8 cellular contexts compared by ENCODE assay signal in the genomic region with DNA sequence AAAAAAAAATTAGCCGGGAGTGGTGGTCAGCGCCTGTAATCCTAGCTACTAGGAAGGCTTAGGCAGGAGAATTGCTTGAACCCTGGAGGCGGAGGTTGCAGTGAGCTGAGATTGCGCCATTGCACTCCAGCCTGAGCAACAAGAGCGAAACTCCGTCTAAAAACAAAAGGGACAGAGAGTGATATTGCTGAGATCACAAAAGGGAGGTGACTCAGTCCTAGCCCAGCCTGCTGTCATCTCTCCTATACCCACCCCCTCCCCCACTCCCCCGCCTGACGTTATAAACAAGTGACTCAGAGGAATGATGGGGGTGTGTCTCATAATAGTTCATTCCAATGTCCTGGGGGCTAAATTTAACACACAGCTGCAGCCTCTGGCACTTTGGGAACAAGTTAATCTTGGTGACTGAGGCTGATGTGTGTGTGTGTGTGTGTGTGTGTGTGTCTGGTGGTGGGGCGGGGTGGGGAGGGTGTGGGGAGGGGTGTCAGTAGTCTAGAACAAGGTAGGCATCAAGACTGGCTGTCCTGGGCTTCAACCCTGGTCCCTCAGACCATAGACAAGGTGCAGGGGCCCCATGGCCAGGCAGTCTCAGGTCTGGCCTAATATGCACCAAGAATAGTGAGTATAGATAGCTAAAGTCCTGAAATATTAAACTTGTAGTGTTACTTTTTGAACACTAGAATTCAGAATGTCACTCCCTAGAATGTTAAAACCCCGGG. TPM values are rescaled to one million over a fixed set of nuclear protein-coding genes. Genes with fewer than 3 reads are reported as not detected.
DNase-seq lines count a peak whose midpoint lies in the region; TF ChIP-seq lines count a peak whose summit lies in the region.

No MANE protein-coding gene starts in this region.

- H3K27me3 ChIP-seq in skeletal muscle tissue (ENCODE audit: control insufficient read depth in 3 of 3, insufficient read depth in 3 of 3, low read length in 3 of 3), result peaks cover 0 to 6% (median 0%) of the 10 kb centered on the region in 3 donors

- peak overlapping the region; percentile 43 to 97 (median 54) for H3K4me3 ChIP-seq in skeletal muscle tissue (ENCODE audit: low read length in 3 of 3)

- no peaks in the 10 kb centered on the region for H3K9me3 ChIP-seq in skeletal muscle tissue (ENCODE audit: control insufficient read depth in 3 of 3, low read length in 3 of 3)

- peaks cover 21% of the 10 kb centered on the region for H3K4me1 Mint-ChIP-seq in activated T-cell treated with anti-CD3 and anti-CD28 coated beads, Interleukin-2, amount 50 U/mL, for 24 hours (ENCODE audit: low read depth)
- H3K4me1 Mint-ChIP-seq in glutamatergic neuron (ENCODE audit: low read depth, unreplicated experiment), result peaks cover 9% of the 10 kb centered on the region

- no peak overlapping the region for H3K4me3 Mint-ChIP-seq in activated T-cell treated with anti-CD3 and anti-CD28 coated beads, Interleukin-2, amount 50 U/mL, for 24 hours
- no peak overlapping the region for H3K4me3 Mint-ChIP-seq in glutamatergic neuron (ENCODE audit: unreplicated experiment)

- H3K36me3 ChIP-seq in skeletal muscle tissue (ENCODE audit: control insufficient read depth in 3 of 3, insufficient read depth in 3 of 3, low read length in 3 of 3), result peaks cover 0 to 29% (median 8%) of the 10 kb centered on the region in 3 donors

- H3K9ac ChIP-seq in skeletal muscle tissue (ENCODE audit: low read depth in 1 of 3, low read length in 3 of 3), result peak overlapping the region; percentile 78 to 96 (median 81)

- H3K36me3 Mint-ChIP-seq in activated T-cell treated with anti-CD3 and anti-CD28 coated beads, Interleukin-2, amount 50 U/mL, for 24 hours (ENCODE audit: low read depth), result no peaks in the 10 kb centered on the region
- peaks cover 10% of the 10 kb centered on the region for H3K36me3 Mint-ChIP-seq in glutamatergic neuron (ENCODE audit: unreplicated experiment)

- peak overlapping the region; percentile 95 for H3K27ac ChIP-seq in skeletal muscle tissue (ENCODE audit: low read depth, low read length)

- H3K4me1 ChIP-seq in skeletal muscle tissue (ENCODE audit: control insufficient read depth in 3 of 3, insufficient read depth in 3 of 3, low read length in 3 of 3), result peaks cover 40 to 63% (median 44%) of the 10 kb centered on the region in 3 donors

- TF ChIP-seq CTCF in glutamatergic neuron (IDR thresholded peaks at IDR 0.05; ENCODE audit: partially characterized antibody, unreplicated experiment), result no peak

- DNase-seq in 8988T (peak; percentile 99), HK-2 (ENCODE audit: unreplicated experiment) (peak; percentile 69), head of caudate nucleus (peak; percentile 52 to 93 (median 78)), NCI-H2081 (lab: John Stamatoyannopoulos, UW) (no peak), glutamatergic neuron (no peak), NCI-H2196 (lab: John Stamatoyannopoulos, UW; ENCODE audit: unreplicated experiment) (no peak)
- DNase-seq in activated T-cell treated with anti-CD3 and anti-CD28 coated beads, Interleukin-2, amount 50 U/mL, for 24 hours, result peak; percentile 49

- intact Hi-C loops in head of caudate nucleus (cut with DNase I), result no loop called here

- H3K9me3 Mint-ChIP-seq in activated T-cell treated with anti-CD3 and anti-CD28 coated beads, Interleukin-2, amount 50 U/mL, for 24 hours, result peaks cover 2% of the 10 kb centered on the region
- peaks cover 14% of the 10 kb centered on the region for H3K9me3 Mint-ChIP-seq in glutamatergic neuron (ENCODE audit: unreplicated experiment)

- no peak overlapping the region for H3K27ac Mint-ChIP-seq in activated T-cell treated with anti-CD3 and anti-CD28 coated beads, Interleukin-2, amount 50 U/mL, for 24 hours
- H3K27ac Mint-ChIP-seq in glutamatergic neuron (ENCODE audit: unreplicated experiment), result no peak overlapping the region

- H3K27me3 Mint-ChIP-seq in activated T-cell treated with anti-CD3 and anti-CD28 coated beads, Interleukin-2, amount 50 U/mL, for 24 hours, result peaks cover 37% of the 10 kb centered on the region
- H3K27me3 Mint-ChIP-seq in glutamatergic neuron (ENCODE audit: unreplicated experiment), result peaks cover 3% of the 10 kb centered on the region

RNA-seq across cellular contexts. Expression of gene KLHL40, which starts 1.3 kb away (rescaled TPM):
- 179 TPM for total RNA-seq in skeletal muscle tissue
- 0.44 TPM for total RNA-seq in glutamatergic neuron (ENCODE audit: unreplicated experiment)

RNA-seq across cellular contexts. Expression of gene HHATL, which starts 18.6 kb away (rescaled TPM):
- total RNA-seq in skeletal muscle tissue, result 23.0 TPM
- 7.6 TPM for total RNA-seq in glutamatergic neuron (ENCODE audit: unreplicated experiment)

RNA-seq across cellular contexts. Expression of gene ZBTB47, which starts 30.5 kb away (rescaled TPM):
- 21.4 TPM for total RNA-seq in skeletal muscle tissue
- total RNA-seq in glutamatergic neuron (ENCODE audit: unreplicated experiment), result 9.7 TPM

Comparison
In these comparisons a context has a peak if more than half of its experiments do, and no peak if none do; other contexts are left out.
1. DNase-seq: peak in 8988T (single experiment), HK-2 (single experiment), activated T-cell treated with anti-CD3 and anti-CD28 coated beads, Interleukin-2, amount 50 U/mL, for 24 hours (single experiment) and head of caudate nucleus (42 of 42); none in NCI-H2081 (0 of 2), glutamatergic neuron (single experiment) and NCI-H2196 (single experiment).
2. RNA of gene KLHL40, which starts 1.3 kb away (total RNA-seq): 179 TPM in skeletal muscle tissue (single experiment); 0.44 TPM in glutamatergic neuron (single experiment); every median in the first group is over 100 times any median in the second.